In the genomic region with DNA sequence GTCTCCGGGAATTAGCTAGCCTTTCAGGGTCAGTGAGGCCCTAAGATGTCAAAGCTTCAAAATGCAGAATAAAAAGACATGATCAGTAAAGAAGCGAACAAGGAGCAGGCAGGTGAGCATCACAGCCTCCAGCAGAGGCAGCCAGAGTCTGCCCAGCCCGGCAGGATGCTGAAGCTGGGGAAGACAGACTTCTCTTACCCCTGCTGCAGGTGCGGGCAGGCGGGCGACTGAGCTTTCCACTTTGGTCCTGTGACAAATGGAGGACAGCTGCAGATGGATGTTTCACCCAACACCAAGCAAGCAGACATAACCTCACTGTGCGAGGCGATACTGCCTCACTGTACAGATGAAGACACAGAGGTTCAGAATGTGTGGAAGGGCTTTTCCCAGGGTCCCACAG, we compare ENCODE assay signal across 24 cellular contexts.
"Had no signal": no experiment of that assay in that cellular context is flagged by ENCODE, and none has a peak within 500 bp of the region (broad histone marks: within the 10 kb centered on the region; RNA-seq: fewer than 3 reads in every experiment).

No MANE protein-coding gene starts in this region.

- H3K9me3 ChIP-seq: gastrocnemius medialis, mucosa of descending colon, tibial nerve, vagina had no signal

- H3K27ac ChIP-seq: brain microvascular endothelial cell, gastrocnemius medialis, tibial nerve, vagina had no signal

- H3K36me3 Mint-ChIP-seq: activated naive CD4-positive, alpha-beta T cell treated with anti-CD3 and anti-CD28 coated beads, Interleukin-2, amount 10 ng/mL, durations not matched to agents 7 days and 5 days had no signal

- H3K4me1 ChIP-seq: gastrocnemius medialis, tibial nerve, vagina had no signal

- H3K27me3 Mint-ChIP-seq: activated naive CD4-positive, alpha-beta T cell treated with anti-CD3 and anti-CD28 coated beads, Interleukin-2, amount 10 ng/mL, durations not matched to agents 7 days and 5 days; activated naive CD8-positive, alpha-beta T cell treated with anti-CD3 and anti-CD28 coated beads, Interleukin-2, amount 50 U/mL, for 24 hours; naive thymus-derived CD4-positive, alpha-beta T cell; stimulated activated naive CD8-positive, alpha-beta T cell treated with anti-CD3 and anti-CD28 coated beads, Interleukin-15, Interleukin-2, amounts not matched to agents 100 ng/mL and 50 ng/mL, for 24 hours had no signal

- H3K27ac Mint-ChIP-seq: activated naive CD4-positive, alpha-beta T cell treated with anti-CD3 and anti-CD28 coated beads, Interleukin-2, amount 10 ng/mL, durations not matched to agents 7 days and 5 days; activated naive CD8-positive, alpha-beta T cell treated with anti-CD3 and anti-CD28 coated beads, Interleukin-2, amount 50 U/mL, for 24 hours; naive thymus-derived CD4-positive, alpha-beta T cell; stimulated activated naive CD8-positive, alpha-beta T cell treated with anti-CD3 and anti-CD28 coated beads, Interleukin-15, Interleukin-2, amounts not matched to agents 100 ng/mL and 50 ng/mL, for 24 hours had no signal

- H3K4me1 Mint-ChIP-seq: activated naive CD4-positive, alpha-beta T cell treated with anti-CD3 and anti-CD28 coated beads, Interleukin-2, amount 10 ng/mL, durations not matched to agents 7 days and 5 days; activated naive CD8-positive, alpha-beta T cell treated with anti-CD3 and anti-CD28 coated beads, Interleukin-2, amount 50 U/mL, for 24 hours; naive thymus-derived CD4-positive, alpha-beta T cell had no signal

- H3K27me3 ChIP-seq: brain microvascular endothelial cell, gastrocnemius medialis, tibial nerve, vagina had no signal

- H3K4me3 ChIP-seq: gastrocnemius medialis, mucosa of descending colon, tibial nerve, vagina had no signal

- H3K9me3 Mint-ChIP-seq: activated naive CD4-positive, alpha-beta T cell treated with anti-CD3 and anti-CD28 coated beads, Interleukin-2, amount 10 ng/mL, durations not matched to agents 7 days and 5 days; activated naive CD8-positive, alpha-beta T cell treated with anti-CD3 and anti-CD28 coated beads, Interleukin-2, amount 50 U/mL, for 24 hours; naive thymus-derived CD4-positive, alpha-beta T cell; stimulated activated naive CD8-positive, alpha-beta T cell treated with anti-CD3 and anti-CD28 coated beads, Interleukin-15, Interleukin-2, amounts not matched to agents 100 ng/mL and 50 ng/mL, for 24 hours had no signal

- ATAC-seq: activated CD4-positive, CD25-positive, alpha-beta regulatory T cell treated with anti-CD3 and anti-CD28 coated beads, Interleukin-2, amount 50 U/mL, for 24 hours; activated naive CD8-positive, alpha-beta T cell treated with anti-CD3 and anti-CD28 coated beads, Interleukin-2, amount 50 U/mL, for 24 hours; esophagus mucosa; gastrocnemius medialis; left lobe of liver; mucosa of descending colon; naive thymus-derived CD4-positive, alpha-beta T cell had no signal

- FAIRE-seq: keratinocyte had no signal

- DNase-seq: activated CD4-positive, alpha-beta T cell treated with anti-CD3 and anti-CD28 coated beads, Interleukin-2, amount 50 U/mL, for 1 hour; activated CD8-positive, alpha-beta memory T cell treated with anti-CD3 and anti-CD28 coated beads for 24 hours; activated CD8-positive, alpha-beta memory T cell treated with anti-CD3 and anti-CD28 coated beads, Interleukin-2, amount 50 U/mL, for 48 hours; activated effector memory CD4-positive, alpha-beta T cell treated with Interleukin-2 at 50 U/mL for 16 hours; activated naive CD4-positive, alpha-beta T cell treated with anti-CD3 and anti-CD28 coated beads, Interleukin-2, amount 10 ng/mL, durations not matched to agents 7 days and 5 days; activated naive CD8-positive, alpha-beta T cell treated with anti-CD3 and anti-CD28 coated beads, Interleukin-2, amount 50 U/mL, for 24 hours; activated T-cell treated with anti-CD3 and anti-CD28 coated beads, Interleukin-2, amount 50 U/mL, for 48 hours; anterior cingulate cortex; brain microvascular endothelial cell; cortex of kidney; gastrocnemius medialis; head of caudate nucleus; mucosa of descending colon; naive thymus-derived CD4-positive, alpha-beta T cell; nucleus accumbens; T-helper 1 cell; T-helper 9 cell had no signal

- H3K36me3 ChIP-seq: brain microvascular endothelial cell, gastrocnemius medialis, tibial nerve, vagina had no signal

- H3K4me3 Mint-ChIP-seq: activated naive CD4-positive, alpha-beta T cell treated with anti-CD3 and anti-CD28 coated beads, Interleukin-2, amount 10 ng/mL, durations not matched to agents 7 days and 5 days; activated naive CD8-positive, alpha-beta T cell treated with anti-CD3 and anti-CD28 coated beads, Interleukin-2, amount 50 U/mL, for 24 hours; naive thymus-derived CD4-positive, alpha-beta T cell; stimulated activated naive CD8-positive, alpha-beta T cell treated with anti-CD3 and anti-CD28 coated beads, Interleukin-15, Interleukin-2, amounts not matched to agents 100 ng/mL and 50 ng/mL, for 24 hours had no signal
